ENCODE assay signal across 18 cellular contexts in genomic region chr10:112208981-112209380, GRCh38. TPM values are rescaled to one million over a fixed set of nuclear protein-coding genes. Genes with fewer than 3 reads are reported as not detected.
DNase-seq lines count a peak whose midpoint lies in the region; ATAC-seq, FAIRE-seq and TF ChIP-seq lines count a peak whose summit lies in the region.
"Had no signal": no experiment of that assay in that cellular context is flagged by ENCODE, and none has a peak within 500 bp of the region (broad histone marks: within the 10 kb centered on the region; RNA-seq: fewer than 3 reads in every experiment).

No MANE protein-coding gene starts in this region.

- ATAC-seq in activated CD8-positive, alpha-beta T cell treated with anti-CD3 and anti-CD28 coated beads for 36 hours: peak; percentile 24
- no peak for ATAC-seq in activated CD8-positive, alpha-beta T cell treated with anti-CD3 and anti-CD28 coated beads, Interleukin-2, amount 10 ng/mL, durations not matched to agents 7 days and 5 days

- peaks cover 2% of the 10 kb centered on the region for H3K9me3 Mint-ChIP-seq in activated CD8-positive, alpha-beta T cell treated with anti-CD3 and anti-CD28 coated beads for 36 hours
- no peaks in the 10 kb centered on the region for H3K9me3 Mint-ChIP-seq in activated CD8-positive, alpha-beta T cell treated with anti-CD3 and anti-CD28 coated beads, Interleukin-2, amount 10 ng/mL, durations not matched to agents 7 days and 5 days (ENCODE audit: insufficient read depth)
- H3K9me3 Mint-ChIP-seq: dendritic cell treated with granulocyte-macrophage colony-stimulating factor and Interleukin-4, amounts not matched to agents 40 ng/mL and 50 ng/mL, for 4 days had no signal

- no peaks in the 10 kb centered on the region for H3K36me3 ChIP-seq in tibial artery

- H3K4me3 Mint-ChIP-seq in activated CD8-positive, alpha-beta T cell treated with anti-CD3 and anti-CD28 coated beads for 36 hours: no peak overlapping the region
- H3K4me3 Mint-ChIP-seq in activated CD8-positive, alpha-beta T cell treated with anti-CD3 and anti-CD28 coated beads, Interleukin-2, amount 10 ng/mL, durations not matched to agents 7 days and 5 days: no peak overlapping the region
- H3K4me3 Mint-ChIP-seq: dendritic cell treated with granulocyte-macrophage colony-stimulating factor and Interleukin-4, amounts not matched to agents 40 ng/mL and 50 ng/mL, for 4 days; H9 had no signal

- no peak overlapping the region for H3K27ac Mint-ChIP-seq in activated CD8-positive, alpha-beta T cell treated with anti-CD3 and anti-CD28 coated beads for 36 hours
- H3K27ac Mint-ChIP-seq in activated CD8-positive, alpha-beta T cell treated with anti-CD3 and anti-CD28 coated beads, Interleukin-2, amount 10 ng/mL, durations not matched to agents 7 days and 5 days: no peak overlapping the region
- H3K27ac Mint-ChIP-seq: dendritic cell treated with granulocyte-macrophage colony-stimulating factor and Interleukin-4, amounts not matched to agents 40 ng/mL and 50 ng/mL, for 4 days; H9 had no signal

- no peak for TF ChIP-seq CTCF in activated CD8-positive, alpha-beta T cell treated with anti-CD3 and anti-CD28 coated beads for 36 hours (IDR thresholded peaks at IDR 0.05)
- no peak for TF ChIP-seq CTCF in tibial artery (IDR thresholded peaks at IDR 0.05)

- no peaks in the 10 kb centered on the region for H3K36me3 Mint-ChIP-seq in activated CD8-positive, alpha-beta T cell treated with anti-CD3 and anti-CD28 coated beads for 36 hours (ENCODE audit: low read depth)
- H3K36me3 Mint-ChIP-seq in activated CD8-positive, alpha-beta T cell treated with anti-CD3 and anti-CD28 coated beads, Interleukin-2, amount 10 ng/mL, durations not matched to agents 7 days and 5 days (ENCODE audit: low read depth): no peaks in the 10 kb centered on the region

- peak overlapping the region; percentile 18 for H3K27ac ChIP-seq in layer of hippocampus (ENCODE audit: low read depth, low read length)
- peak overlapping the region; percentile 28 to 58 for H3K27ac ChIP-seq in tibial artery
- H3K27ac ChIP-seq: 22Rv1, epithelial cell of prostate, PC-9, testis had no signal

- H3K4me1 Mint-ChIP-seq in activated CD8-positive, alpha-beta T cell treated with anti-CD3 and anti-CD28 coated beads for 36 hours (ENCODE audit: low read depth): no peaks in the 10 kb centered on the region
- no peaks in the 10 kb centered on the region for H3K4me1 Mint-ChIP-seq in activated CD8-positive, alpha-beta T cell treated with anti-CD3 and anti-CD28 coated beads, Interleukin-2, amount 10 ng/mL, durations not matched to agents 7 days and 5 days (ENCODE audit: low read depth)

- no peak for DNase-seq in activated CD8-positive, alpha-beta T cell treated with anti-CD3 and anti-CD28 coated beads for 36 hours
- DNase-seq in activated CD8-positive, alpha-beta T cell treated with anti-CD3 and anti-CD28 coated beads, Interleukin-2, amount 10 ng/mL, durations not matched to agents 7 days and 5 days: no peak
- DNase-seq in astrocyte of the hippocampus (ENCODE audit: low read depth, low spot score): peak; percentile 50
- DNase-seq in tibial artery: no peak
- DNase-seq in GM19239 (ENCODE audit: insufficient read length, low spot score): no peak
- DNase-seq in iPS-NIHi7 (ENCODE audit: extremely low spot score): no peak
- DNase-seq in stimulated activated naive CD4-positive, alpha-beta T cell treated with Interleukin-2 at 50 U/mL for 16 hours (lab: John Stamatoyannopoulos, UW): no peak
- DNase-seq: activated CD4-positive, alpha-beta T cell treated with anti-CD3 and anti-CD28 coated beads for 4 hours; H9; NCI-H1436 treated with DMSO at 0.1 percent for 48 hours; NCI-H774; PC-9; stimulated activated CD4-positive, alpha-beta T cell treated with anti-CD3 and anti-CD28 coated beads, Interleukin-2, amount 100 ng/mL, for 48 hours; testis had no signal

- POLR2A ChIA-PET in activated CD8-positive, alpha-beta T cell treated with anti-CD3 and anti-CD28 coated beads for 36 hours (lab: Charles Lee): no interaction called here
- POLR2A ChIA-PET in activated CD8-positive, alpha-beta T cell treated with anti-CD3 and anti-CD28 coated beads, Interleukin-2, amount 10 ng/mL, durations not matched to agents 7 days and 5 days (lab: Charles Lee): no interaction called here

- H3K9me3 ChIP-seq in tibial artery: no peaks in the 10 kb centered on the region
- H3K9me3 ChIP-seq: testis had no signal

- peaks cover 0 to 33% (median 22%) of the 10 kb centered on the region in 4 donors for H3K4me1 ChIP-seq in tibial artery

- no peak for FAIRE-seq in GM19239 (lab: Jason Lieb, UNC)

- no peaks in the 10 kb centered on the region for H3K27me3 ChIP-seq in layer of hippocampus (ENCODE audit: control insufficient read depth, insufficient read depth, low read length)
- H3K27me3 ChIP-seq in tibial artery: no peaks in the 10 kb centered on the region
- H3K27me3 ChIP-seq: testis had no signal

- intact Hi-C loops in activated CD8-positive, alpha-beta T cell treated with anti-CD3 and anti-CD28 coated beads for 36 hours (cut with micrococcal nuclease): no loop called here
- intact Hi-C loops in tibial artery (cut with DNase I; ENCODE audit: low total_unique reads): no loop called here

- peaks cover 13% of the 10 kb centered on the region for H3K27me3 Mint-ChIP-seq in activated CD8-positive, alpha-beta T cell treated with anti-CD3 and anti-CD28 coated beads for 36 hours
- H3K27me3 Mint-ChIP-seq in activated CD8-positive, alpha-beta T cell treated with anti-CD3 and anti-CD28 coated beads, Interleukin-2, amount 10 ng/mL, durations not matched to agents 7 days and 5 days (ENCODE audit: low read depth): peaks cover 8% of the 10 kb centered on the region

- H3K4me3 ChIP-seq in tibial artery: no peak overlapping the region
- H3K4me3 ChIP-seq: PC-9, testis had no signal

- CTCF ChIA-PET in activated CD8-positive, alpha-beta T cell treated with anti-CD3 and anti-CD28 coated beads for 36 hours (lab: Charles Lee): interaction anchor here (1.4 to 2.3 kb wide), 3 partner anchors 72 to 107 kb away, joined by 3 to 6 read pairs (median 4); no protein-coding TSS in a partner anchor
- CTCF ChIA-PET in activated CD8-positive, alpha-beta T cell treated with anti-CD3 and anti-CD28 coated beads, Interleukin-2, amount 10 ng/mL, durations not matched to agents 7 days and 5 days (lab: Charles Lee): interaction anchor here (0.9 kb wide), 1 partner anchor 72 kb away, joined by 3 read pairs; no protein-coding TSS in a partner anchor

RNA-seq across cellular contexts. Expression of gene GPAM, which starts 25.4 kb away (rescaled TPM):
- 1 to 10 TPM; 7.4 to 8.6 TPM for total RNA-seq in activated CD8-positive, alpha-beta T cell treated with anti-CD3 and anti-CD28 coated beads for 36 hours
- 1 to 10 TPM; 6.1 to 7.1 TPM for total RNA-seq in activated CD8-positive, alpha-beta T cell treated with anti-CD3 and anti-CD28 coated beads, Interleukin-2, amount 10 ng/mL, durations not matched to agents 7 days and 5 days
